Comparison of ENCODE assay signal across 8 cellular contexts in the genomic region with DNA sequence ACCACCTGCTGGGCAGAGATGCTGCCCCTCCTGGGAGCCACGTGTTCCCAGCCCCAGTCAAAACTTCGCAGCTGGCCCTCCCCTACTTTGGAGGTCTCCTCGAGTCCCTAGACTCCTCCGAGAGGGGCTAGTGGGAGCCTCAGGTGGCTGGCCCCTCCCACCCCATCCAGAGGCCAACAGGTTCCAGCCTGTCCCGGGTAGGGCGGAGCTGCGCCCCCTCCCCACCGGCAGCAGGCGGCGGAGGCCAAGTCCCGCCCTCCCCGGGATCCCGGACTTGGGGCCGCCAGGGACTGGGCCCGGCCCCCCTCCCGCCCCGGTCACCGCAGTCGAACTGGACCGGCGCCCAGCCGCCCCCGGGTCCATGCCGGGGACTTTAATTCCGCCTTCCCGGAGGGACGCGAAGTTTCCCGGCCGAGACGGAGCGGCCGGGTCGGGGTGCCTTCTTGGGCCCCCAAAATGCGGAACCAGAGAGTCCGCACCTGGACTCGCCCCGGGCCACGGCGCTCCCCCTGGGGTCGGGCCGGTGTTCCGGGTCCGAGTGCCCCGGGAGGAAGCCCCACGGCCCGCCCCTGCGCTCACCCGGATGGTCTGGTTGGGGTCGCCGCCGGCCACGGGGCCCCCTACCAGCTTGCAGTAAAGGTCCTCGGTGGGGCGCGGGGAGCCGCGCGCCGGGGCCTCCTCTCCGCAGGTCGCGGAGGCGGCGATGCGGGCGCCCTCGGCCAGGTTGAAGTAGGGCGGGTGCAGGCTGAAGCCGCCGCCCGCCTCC. TPM values are rescaled to one million over a fixed set of nuclear protein-coding genes. Genes with fewer than 3 reads are reported as not detected.
DNase-seq lines count a peak whose midpoint lies in the region; ATAC-seq and TF ChIP-seq lines count a peak whose summit lies in the region.

No MANE protein-coding gene starts in this region.

- no peak overlapping the region for H3K4me3 Mint-ChIP-seq in central memory CD8-positive, alpha-beta T cell

- no peaks in the 10 kb centered on the region for H3K9me3 ChIP-seq in MG63

- H3K4me1 Mint-ChIP-seq in central memory CD8-positive, alpha-beta T cell, result no peaks in the 10 kb centered on the region

- H3K9me3 Mint-ChIP-seq in central memory CD8-positive, alpha-beta T cell, result no peaks in the 10 kb centered on the region

- H3K27me3 Mint-ChIP-seq in central memory CD8-positive, alpha-beta T cell, result peaks cover 60% of the 10 kb centered on the region

- intact Hi-C loops in lower leg skin (cut with DNase I; ENCODE audit: low total_unique reads), result loop anchor here (10.0 kb wide), 1 partner anchor 52 kb away; no protein-coding TSS in a partner anchor

- peaks cover 2% of the 10 kb centered on the region for H3K4me1 ChIP-seq in urinary bladder (ENCODE audit: insufficient read depth)

- in situ Hi-C loops in GM13977 (cut with MboI; ENCODE audit: low pct_unique_long_range_greater_than_20kb, low sequenced_read_pairs, unreplicated experiment), result no loop called here

- H3K27me3 ChIP-seq in MG63, result no peaks in the 10 kb centered on the region

- peak overlapping the region; percentile 91 for H3K4me3 ChIP-seq in MG63
- H3K4me3 ChIP-seq in lower leg skin (ENCODE audit: low read depth, poor library complexity, severe bottlenecking), result peak overlapping the region; percentile 63
- peak overlapping the region; percentile 80 for H3K4me3 ChIP-seq in urinary bladder (ENCODE audit: low read depth, low read length)

- H3K27ac Mint-ChIP-seq in central memory CD8-positive, alpha-beta T cell (ENCODE audit: low read depth), result no peak overlapping the region

- TF ChIP-seq CTCF in lower leg skin (IDR thresholded peaks at IDR 0.05) (no peak), GM13977 (IDR thresholded peaks at IDR 0.05; ENCODE audit: extremely low read depth, insufficient read depth, missing control alignments) (no peak)

- WGBS in lower leg skin, 2 donors, result 0% methylated on average over 2 to 55 of the region's 72 CpGs
- WGBS in urinary bladder, result 2% methylated on average over 72 of the region's 72 CpGs

- H3K36me3 ChIP-seq in MG63 (peaks cover 18% of the 10 kb centered on the region), urinary bladder (ENCODE audit: insufficient read depth) (no peaks in the 10 kb centered on the region)

- DNase-seq in COLO668 (lab: John Stamatoyannopoulos, UW; ENCODE audit: unreplicated experiment) (peak; percentile 50), MG63 (peak; percentile 63), lower leg skin (ENCODE audit: low spot score in 2 of 2) (peak in 1 of 2 donors; percentile 87), GM13977 (ENCODE audit: low spot score) (no peak)
- no peak for DNase-seq in central memory CD8-positive, alpha-beta T cell (ENCODE audit: low spot score in 2 of 2)

- peaks cover 2% of the 10 kb centered on the region for H3K36me3 Mint-ChIP-seq in central memory CD8-positive, alpha-beta T cell (ENCODE audit: insufficient read depth)

- peak overlapping the region; percentile 91 for H3K27ac ChIP-seq in urinary bladder (ENCODE audit: low read depth)

- peak; percentile 11 for ATAC-seq in central memory CD8-positive, alpha-beta T cell (replicated peaks; ENCODE audit: extremely low read depth, poor library complexity, severe bottlenecking)
- no peak for ATAC-seq in HG03469 (IDR thresholded peaks at IDR 0.05; ENCODE audit: unreplicated experiment)
- no peak for ATAC-seq in HG02938 (IDR thresholded peaks at IDR 0.05; ENCODE audit: unreplicated experiment)

- TF ChIP-seq POLR2A in lower leg skin (IDR thresholded peaks at IDR 0.05), result no peak

RNA-seq across cellular contexts. Expression of a gene that starts 0.6 kb away (rescaled TPM):
- 12.8 and 22.2 TPM in 2 replicates for total RNA-seq in MG63 (2014; rRNA removed; shearing (Covaris generic); ENCODE audit: low replicate concordance)
- total RNA-seq in lower leg skin (100 to 1,000 TPM; 164 to 427 (median 196) TPM), urinary bladder (40.4 TPM)
- polyA plus RNA-seq in urinary bladder, result 162 TPM

RNA-seq across cellular contexts. Expression of a gene that starts 20.4 kb away (rescaled TPM):
- 2,164 and 3,269 TPM in 2 replicates for total RNA-seq in MG63 (2014; rRNA removed; shearing (Covaris generic); ENCODE audit: low replicate concordance)
- total RNA-seq in lower leg skin, result 1,000 to 10,000 TPM; 1,664 to 5,734 (median 2,155) TPM
- 396 TPM for total RNA-seq in urinary bladder
- polyA plus RNA-seq in urinary bladder, result 4,730 TPM

RNA-seq across cellular contexts. Expression of a gene that starts 40.5 kb away (rescaled TPM):
- total RNA-seq in MG63 (2014; rRNA removed; shearing (Covaris generic); ENCODE audit: low replicate concordance), result 1.3 and 6.0 TPM in 2 replicates
- total RNA-seq in lower leg skin (1 to 10 TPM; 2.8 to 5.3 (median 3.7) TPM), urinary bladder (2.1 TPM)
- polyA plus RNA-seq in urinary bladder, result 5.7 TPM

Comparison
In these comparisons a context has a peak if more than half of its experiments do, and no peak if none do; other contexts are left out.
1. DNase-seq: peak in COLO668 (single experiment) and MG63 (single experiment); none in central memory CD8-positive, alpha-beta T cell (0 of 2) and GM13977 (single experiment).
2. Peak in every context shown above with its lines, with median percentiles within 50 percentile points of each other: H3K4me3 ChIP-seq.